In genomic region chr2:193867454-193867853, GRCh38 we compare ENCODE assay signal across 21 cellular contexts.
"Had no signal": no experiment of that assay in that cellular context is flagged by ENCODE, and none has a peak within 500 bp of the region (broad histone marks: within the 10 kb centered on the region; RNA-seq: fewer than 3 reads in every experiment).

No MANE protein-coding gene starts in this region.

- H3K27ac ChIP-seq: coronary artery, dorsolateral prefrontal cortex, epithelial cell of prostate, esophagus squamous epithelium, gastrocnemius medialis, heart right ventricle, left lung, lower lobe of right lung had no signal

- H3K4me1 ChIP-seq: esophagus squamous epithelium, gastrocnemius medialis, heart right ventricle, left lung, lower lobe of right lung had no signal

- H3K27me3 ChIP-seq: dorsolateral prefrontal cortex, esophagus squamous epithelium, gastrocnemius medialis, heart right ventricle, left lung had no signal

- DNase-seq: dermis blood vessel endothelial cell; dorsolateral prefrontal cortex; effector CD4-positive, alpha-beta T cell; effector memory CD4-positive, alpha-beta T cell; erythroblast; esophagus squamous epithelium; foreskin fibroblast; foreskin melanocyte; gastrocnemius medialis; glutamatergic neuron; head of caudate nucleus; heart right ventricle; hippocampal formation; left cardiac atrium; left lung; left ventricle myocardium superior; lower lobe of right lung; mesenchymal stem cell; midbrain had no signal

- H3K9me3 ChIP-seq: esophagus squamous epithelium, gastrocnemius medialis, lower lobe of right lung had no signal

- H3K4me3 ChIP-seq: coronary artery, dorsolateral prefrontal cortex, esophagus squamous epithelium, gastrocnemius medialis, heart right ventricle, left lung, lower lobe of right lung had no signal

- H3K36me3 ChIP-seq: esophagus squamous epithelium, gastrocnemius medialis, heart right ventricle, left lung, lower lobe of right lung had no signal
